In the genomic region with DNA sequence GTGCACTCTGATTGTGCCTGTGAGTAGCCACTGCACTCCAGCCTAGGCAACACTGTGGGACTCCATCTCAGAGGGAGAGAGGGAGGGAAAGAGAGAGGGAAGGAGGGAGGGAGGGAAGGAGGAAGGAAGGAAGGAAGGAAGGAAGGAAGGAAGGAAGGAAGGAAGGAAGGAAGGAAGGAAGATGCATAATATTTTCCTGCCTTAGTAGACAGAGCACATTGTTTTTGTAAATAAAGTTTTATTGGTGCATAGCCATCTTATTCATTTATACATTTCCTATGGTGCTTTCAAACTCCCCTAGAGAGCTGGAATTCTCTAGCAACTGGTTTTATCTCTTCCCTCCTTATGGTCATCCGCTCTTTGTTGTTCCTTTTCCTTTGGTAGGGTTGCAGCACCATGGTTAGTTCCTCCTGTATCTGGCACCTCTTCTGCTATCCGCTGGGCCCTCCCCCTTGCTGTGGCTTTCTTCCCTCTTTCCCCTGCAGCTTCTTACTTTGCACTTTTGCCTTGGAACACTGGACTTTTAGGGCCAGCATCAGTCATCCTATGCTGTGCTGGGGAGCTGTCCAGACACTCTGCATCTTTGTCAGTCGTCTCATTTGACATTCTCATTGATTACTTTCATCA, we compare ENCODE assay signal across 22 cellular contexts. TPM values are rescaled to one million over a fixed set of nuclear protein-coding genes. Genes with fewer than 3 reads are reported as not detected.
DNase-seq lines count a peak whose midpoint lies in the region; ATAC-seq, FAIRE-seq and TF ChIP-seq lines count a peak whose summit lies in the region.
"Had no signal": no experiment of that assay in that cellular context is flagged by ENCODE, and none has a peak within 500 bp of the region (broad histone marks: within the 10 kb centered on the region; RNA-seq: fewer than 3 reads in every experiment).

No MANE protein-coding gene starts in this region.

- POLR2A ChIA-PET in GM12878 (lab: Charles Lee): no interaction called here

- no peak overlapping the region for H3K4me3 Mint-ChIP-seq in GM23338
- H3K4me3 Mint-ChIP-seq: activated T-cell treated with anti-CD3 and anti-CD28 coated beads, Interleukin-2, amount 50 U/mL, for 24 hours; CD8-positive, alpha-beta memory T cell; T-helper 1 cell treated with Interleukin-12 subunit alpha and Interleukin-12 subunit beta and Interleukin-4 antibody, amounts not matched to agents 30 μg/mL and 1 μg/mL, for 36 hours; type B pancreatic cell had no signal

- WGBS in GM12878 (ENCODE audit: insufficient coverage, insufficient replicate concordance, low lambda C conversion rate, missing lambda C conversion rate): 15% methylated on average over 3 of the region's 3 CpGs

- H3K27ac Mint-ChIP-seq in GM23338: no peak overlapping the region
- H3K27ac Mint-ChIP-seq: activated T-cell treated with anti-CD3 and anti-CD28 coated beads, Interleukin-2, amount 50 U/mL, for 24 hours; CD8-positive, alpha-beta memory T cell; T-helper 1 cell treated with Interleukin-12 subunit alpha and Interleukin-12 subunit beta and Interleukin-4 antibody, amounts not matched to agents 30 μg/mL and 1 μg/mL, for 36 hours; type B pancreatic cell had no signal

- H3K36me3 ChIP-seq in GM23338 (ENCODE audit: insufficient read depth) (no peaks in the 10 kb centered on the region), GM12878 (ENCODE audit: control insufficient read depth in 2 of 2, insufficient read depth in 2 of 2, low read length in 1 of 2) (no peaks in the 10 kb centered on the region), kidney (ENCODE audit: control insufficient read depth in 1 of 2, insufficient read depth in 2 of 2, low read length in 2 of 2) (no peaks in the 10 kb centered on the region)
- H3K36me3 ChIP-seq: HAP-1 had no signal

- TF ChIP-seq CTCF in GM23338 (conservative IDR thresholded peaks at IDR 0.05; ENCODE audit: low read depth in 2 of 2): no peak
- no peak for TF ChIP-seq CTCF in NB4 (IDR thresholded peaks at IDR 0.05; ENCODE audit: low read depth, low read length)
- TF ChIP-seq CTCF in GM12878 (IDR thresholded peaks at IDR 0.05 in 2 of 3, conservative IDR thresholded peaks at IDR 0.05 in 1 of 3; ENCODE audit: control insufficient read depth in 2 of 3, extremely low read depth in 1 of 3, insufficient read depth in 1 of 3, low read depth in 3 of 3, low read length in 3 of 3): no peak
- TF ChIP-seq CTCF in kidney (IDR thresholded peaks at IDR 0.05; ENCODE audit: borderline replicate concordance, extremely low read depth, insufficient read depth): no peak

- H3K9me3 ChIP-seq in GM12878 (replicated peaks; ENCODE audit: control insufficient read depth, insufficient read depth, low read length): no peaks in the 10 kb centered on the region
- H3K9me3 ChIP-seq in kidney (ENCODE audit: control insufficient read depth in 1 of 2, low read length in 2 of 2): no peaks in the 10 kb centered on the region
- H3K9me3 ChIP-seq: HAP-1 had no signal

- DNase-seq in GM23338 (ENCODE audit: low spot score): peak; percentile 13
- peak; percentile 8 for DNase-seq in NB4 (ENCODE audit: low read depth)
- no peak for DNase-seq in GM12878 (ENCODE audit: low read depth, low spot score)
- peak; percentile 49 for DNase-seq in left kidney (ENCODE audit: low read depth, low spot score)
- DNase-seq in kidney: no peak
- DNase-seq in AG08396 (ENCODE audit: low spot score): no peak
- DNase-seq in kidney glomerular epithelial cell (lab: John Stamatoyannopoulos, UW): no peak
- no peak for DNase-seq in activated naive CD4-positive, alpha-beta T cell treated with Interleukin-2 at 50 U/mL for 16 hours
- DNase-seq: activated naive CD4-positive, alpha-beta T cell; activated T-cell treated with anti-CD3 and anti-CD28 coated beads, Interleukin-2, amount 50 U/mL, for 24 hours; CD8-positive, alpha-beta memory T cell; DMS53; effector CD4-positive, alpha-beta T cell; NCI-H146; NCI-H2227 treated with DMSO at 0.1 percent for 48 hours; NCI-H774; PC-3 had no signal

- no peaks in the 10 kb centered on the region for H3F3A ChIP-seq in GM23338 (replicated peaks; ENCODE audit: low read depth)

- TF ChIP-seq POLR2A in NB4 (IDR thresholded peaks at IDR 0.05; ENCODE audit: extremely low read depth, insufficient read length) (no peak), GM12878 (IDR thresholded peaks at IDR 0.05; ENCODE audit: low read depth, low read length) (no peak)

- H2AFZ ChIP-seq in GM23338 (no peak overlapping the region), GM12878 (ENCODE audit: control insufficient read depth, low read depth, low read length) (no peak overlapping the region)

- RAD21 ChIA-PET in GM12878 (lab: Charles Lee; ENCODE audit: unreplicated experiment): no interaction called here

- no peak overlapping the region for H3K4me2 ChIP-seq in GM23338
- H3K4me2 ChIP-seq in GM12878 (ENCODE audit: control insufficient read depth, insufficient read depth): no peak overlapping the region

- H3K4me3 ChIP-seq in GM23338 (no peak overlapping the region), NB4 (ENCODE audit: low read depth, low read length) (no peak overlapping the region), GM12878 (no peak overlapping the region), kidney (ENCODE audit: low read length in 2 of 2) (no peak overlapping the region)
- H3K4me3 ChIP-seq: HAP-1 had no signal

- no peak for FAIRE-seq in GM12878 (lab: Jason Lieb, UNC)
- FAIRE-seq in kidney (lab: Jason Lieb, UNC): no peak

- H3K27me3 Mint-ChIP-seq in GM23338 (ENCODE audit: insufficient read depth, low read depth, poor library complexity): peaks cover 1% of the 10 kb centered on the region

- H3K27me3 ChIP-seq in GM23338 (ENCODE audit: insufficient read depth) (no peaks in the 10 kb centered on the region), GM12878 (replicated peaks in 1 of 2; ENCODE audit: control insufficient read depth in 2 of 2, insufficient read depth in 2 of 2, low read length in 1 of 2) (peaks cover 0 to 3% of the 10 kb centered on the region in 2 experiments; a peak in 1 of 4 replicates)

- TF ChIP-seq RAD21 in GM12878 (IDR thresholded peaks at IDR 0.05; ENCODE audit: insufficient read depth, low read depth, low read length): no peak

- no peak for TF ChIP-seq EP300 in GM12878 (IDR thresholded peaks at IDR 0.05; ENCODE audit: borderline replicate concordance in 1 of 2, control insufficient read depth in 1 of 2, low read depth in 2 of 2, low read length in 2 of 2)

- no peaks in the 10 kb centered on the region for H3K36me3 Mint-ChIP-seq in GM23338 (ENCODE audit: low read depth)
- H3K36me3 Mint-ChIP-seq: CD8-positive, alpha-beta memory T cell; type B pancreatic cell had no signal

- no peaks in the 10 kb centered on the region for H3K79me2 ChIP-seq in GM23338 (replicated peaks; ENCODE audit: insufficient read depth)
- H3K79me2 ChIP-seq in GM12878 (ENCODE audit: control insufficient read depth, insufficient read depth, low read length): no peaks in the 10 kb centered on the region

- H3K27ac ChIP-seq in GM23338 (ENCODE audit: low read depth): no peak overlapping the region
- H3K27ac ChIP-seq in GM12878 (ENCODE audit: control insufficient read depth, insufficient read depth): no peak overlapping the region
- no peak overlapping the region for H3K27ac ChIP-seq in kidney (ENCODE audit: low read depth in 2 of 2, low read length in 2 of 2)

- no peaks in the 10 kb centered on the region for H4K20me1 ChIP-seq in GM23338 (replicated peaks; ENCODE audit: insufficient read depth)
- H4K20me1 ChIP-seq in GM12878 (ENCODE audit: control insufficient read depth, insufficient read depth): no peaks in the 10 kb centered on the region

- H3K9ac ChIP-seq in GM12878 (ENCODE audit: control insufficient read depth, insufficient read depth, low read length): no peak overlapping the region
- H3K9ac ChIP-seq in kidney (ENCODE audit: low read length in 2 of 2): no peak overlapping the region

- H3K4me1 ChIP-seq in GM23338 (ENCODE audit: insufficient read depth) (no peaks in the 10 kb centered on the region), GM12878 (ENCODE audit: control insufficient read depth, insufficient read depth, low read length) (no peaks in the 10 kb centered on the region), kidney (ENCODE audit: control insufficient read depth in 1 of 2, insufficient read depth in 1 of 2, low read depth in 1 of 2, low read length in 2 of 2) (no peaks in the 10 kb centered on the region)
- H3K4me1 ChIP-seq: HAP-1 had no signal

- intact Hi-C loops in GM12878 (cut with micrococcal nuclease; ENCODE audit: unreplicated experiment): no loop called here
- intact Hi-C loops in kidney (cut with DNase I): no loop called here

- no peaks in the 10 kb centered on the region for H3K4me1 Mint-ChIP-seq in GM23338
- H3K4me1 Mint-ChIP-seq: CD8-positive, alpha-beta memory T cell had no signal

- peaks cover 13% of the 10 kb centered on the region for H3K9me2 ChIP-seq in GM23338 (ENCODE audit: insufficient read depth)

- CTCF ChIA-PET in GM12878 (lab: Yijun Ruan, JAX): no interaction called here

- in situ Hi-C loops in GM12878 (cut with MboI): no loop called here

- peak; percentile 75 for ATAC-seq in GM23338
- no peak for ATAC-seq in GM12878
- ATAC-seq: PC-3 had no signal

- no peaks in the 10 kb centered on the region for H3K9me3 Mint-ChIP-seq in GM23338
- H3K9me3 Mint-ChIP-seq: activated T-cell treated with anti-CD3 and anti-CD28 coated beads, Interleukin-2, amount 50 U/mL, for 24 hours; T-helper 1 cell treated with Interleukin-12 subunit alpha and Interleukin-12 subunit beta and Interleukin-4 antibody, amounts not matched to agents 30 μg/mL and 1 μg/mL, for 36 hours; type B pancreatic cell had no signal

- no TSS peak for BruUV-seq in GM12878 (replicated peaks; lab: Mats Ljungman, UMichigan)

- SMC1A ChIA-PET in GM12878 (lab: Charles Lee; ENCODE audit: uncharacterized antibody, unreplicated experiment): interaction anchor here (0.7 kb wide), 1 partner anchor 30 kb away, joined by 3 read pairs; no protein-coding TSS in a partner anchor

RNA-seq across cellular contexts. Expression of a gene that starts 20.2 kb away (rescaled TPM):
- 0.49 TPM in 1 of 2 replicates, not detected in the other for total RNA-seq in GM23338 (2014; rRNA removed; shearing (Covaris generic))
- polyA plus RNA-seq in GM23338 (2016; fragmentation: Nextera tagmentation; extraction: Ambion mirVana) (not detected in 2 replicates), GM12878 (2011; rRNA removed) (not detected in 2 replicates), GM12878 (2014; fragmentation: Illumina TruSeq; extraction: Trizol) (not detected in 2 replicates), GM12878 (2014; fragmentation: Nextera tagmentation; extraction: Ambion mirVana) (not detected), GM12878 (2014; rRNA removed) (not detected in 2 replicates), GM12878 (2016; fragmentation: Nextera tagmentation; extraction: Ambion mirVana) (not detected), kidney (ENCODE audit: insufficient read depth, low read depth, low replicate concordance) (not detected)
- total RNA-seq in GM12878 (2013; cell fraction: nucleolus; rRNA removed): not detected in 2 replicates
- total RNA-seq in GM12878 (2014; rRNA removed) (not detected in 2 replicates), GM12878 (2014; rRNA removed; fragmentation: Illumina TruSeq; extraction: Trizol) (not detected in 2 replicates), GM12878 (2021) (not detected in 2 replicates), kidney (not detected)
- polyA plus RNA-seq in GM12878 (2011; ENCODE audit: low read depth): not detected
- not detected in 2 replicates for polyA plus RNA-seq in GM12878 (2011; cell fraction: cytosol; rRNA removed)
- not detected in 2 replicates for polyA plus RNA-seq in GM12878 (2011; cell fraction: nucleus; rRNA removed)
- not detected in 2 replicates for polyA plus RNA-seq in GM12878 (2012)
- not detected in 2 replicates for polyA minus RNA-seq in GM12878 (2011; rRNA and poly(A)+ RNA removed)
- not detected in 2 replicates for polyA minus RNA-seq in GM12878 (2011; cell fraction: cytosol; rRNA and poly(A)+ RNA removed)
- not detected in 2 replicates for polyA minus RNA-seq in GM12878 (2011; cell fraction: nucleus; rRNA and poly(A)+ RNA removed)
- total RNA-seq: CD8-positive, alpha-beta memory T cell; liver; mucosa of gallbladder; PC-3 had no signal
- polyA plus RNA-seq: CD8-positive, alpha-beta memory T cell; liver had no signal

Comparison
In these comparisons a context has a peak if more than half of its experiments do, and no peak if none do; other contexts are left out.
1. DNase-seq: peak in GM23338 (single experiment), NB4 (single experiment) and left kidney (single experiment); none in GM12878 (single experiment), kidney (single experiment), AG08396 (single experiment), kidney glomerular epithelial cell (single experiment) and activated naive CD4-positive, alpha-beta T cell treated with Interleukin-2 at 50 U/mL for 16 hours (single experiment).